Comparison of ENCODE assay signal across 8 cellular contexts in genomic region chr14:67704484-67705089, GRCh38. TPM values are rescaled to one million over a fixed set of nuclear protein-coding genes. Genes with fewer than 3 reads are reported as not detected.
A peak's percentile ranks its signal among the peaks of the same experiment; 100 is the strongest.
DNase-seq lines count a peak whose midpoint lies in the region; ATAC-seq and TF ChIP-seq lines count a peak whose summit lies in the region.

No MANE protein-coding gene starts in this region.

- no peaks in the 10 kb centered on the region for H4K20me1 ChIP-seq in DND-41 (ENCODE audit: insufficient read depth, low read length)

- H3K27me3 ChIP-seq in DND-41 (ENCODE audit: insufficient read depth, low read length, poor library complexity) (no peaks in the 10 kb centered on the region), HL-60 (ENCODE audit: insufficient read depth, poor library complexity, severe bottlenecking) (no peaks in the 10 kb centered on the region), heart left ventricle (no peaks in the 10 kb centered on the region), psoas muscle (ENCODE audit: insufficient read depth in 3 of 3, low read length in 2 of 3) (no peaks in the 10 kb centered on the region)

- H3K79me2 ChIP-seq in DND-41 (ENCODE audit: insufficient read depth, low read length) = no peaks in the 10 kb centered on the region

- H3K4me2 ChIP-seq in DND-41 (ENCODE audit: insufficient read depth, low read length) = no peak overlapping the region

- no peak overlapping the region for H2AFZ ChIP-seq in DND-41 (ENCODE audit: low read depth, low read length)

- H3K27ac ChIP-seq in DND-41 (ENCODE audit: low read length) = no peak overlapping the region
- no peak overlapping the region for H3K27ac ChIP-seq in HL-60 (replicated peaks)
- H3K27ac ChIP-seq in heart left ventricle = no peak overlapping the region
- H3K27ac ChIP-seq in psoas muscle = no peak overlapping the region

- 0% methylated on average over 3 of the region's 3 CpGs for WGBS in heart left ventricle, 4 donors
- 0 to 1% (median 0%) methylated on average over 3 of the region's 3 CpGs for WGBS in psoas muscle, 3 donors

- ATAC-seq in DND-41 (ENCODE audit: insufficient read depth, low read depth) (peak; percentile 88), heart left ventricle (peak; percentile 58 to 85 (median 75)), psoas muscle (peak; percentile 67 to 91 (median 79)), HG03565 (IDR thresholded peaks at IDR 0.05; ENCODE audit: unreplicated experiment) (no peak)

- H3K4me3 ChIP-seq in DND-41 (ENCODE audit: low read depth in 1 of 2, low read length in 2 of 2) = no peak overlapping the region
- H3K4me3 ChIP-seq in HL-60 (replicated peaks; ENCODE audit: insufficient read depth, low read length) = no peak overlapping the region
- no peak overlapping the region for H3K4me3 ChIP-seq in heart left ventricle
- H3K4me3 ChIP-seq in psoas muscle = no peak overlapping the region

- no peak for TF ChIP-seq POLR2A in heart left ventricle (IDR thresholded peaks at IDR 0.05)

- H3K36me3 ChIP-seq in DND-41 (ENCODE audit: insufficient read depth, low read length) (no peaks in the 10 kb centered on the region), heart left ventricle (no peaks in the 10 kb centered on the region), psoas muscle (ENCODE audit: insufficient read depth in 1 of 2, low read depth in 1 of 2) (no peaks in the 10 kb centered on the region)

- no peak overlapping the region for H3K9ac ChIP-seq in DND-41 (ENCODE audit: low read depth, low read length)

- H3K4me1 ChIP-seq in DND-41 (ENCODE audit: insufficient read depth, low read length) (no peaks in the 10 kb centered on the region), heart left ventricle (peaks cover 0 to 6% (median 0%) of the 10 kb centered on the region in 12 donors), psoas muscle (no peaks in the 10 kb centered on the region)

- peaks cover 7% of the 10 kb centered on the region for H3K9me3 ChIP-seq in DND-41 (ENCODE audit: insufficient read depth, low read length, severe bottlenecking)
- peaks cover 0 to 6% (median 0%) of the 10 kb centered on the region in 12 donors for H3K9me3 ChIP-seq in heart left ventricle
- H3K9me3 ChIP-seq in psoas muscle = no peaks in the 10 kb centered on the region

- TF ChIP-seq CTCF in DND-41 (IDR thresholded peaks at IDR 0.05; ENCODE audit: borderline replicate concordance, extremely low read depth, low read length, poor library complexity, severe bottlenecking) (peak; percentile 81), HL-60 (IDR thresholded peaks at IDR 0.05; ENCODE audit: insufficient read depth, low read length) (peak; percentile 24), heart left ventricle (IDR thresholded peaks at IDR 0.05) (peak; percentile 59 to 81 (median 70)), psoas muscle (IDR thresholded peaks at IDR 0.05) (peak; percentile 70)

- DNase-seq in DND-41 = peak; percentile 47
- DNase-seq in HL-60 (ENCODE audit: low read depth in 1 of 2, low spot score in 1 of 2) = peak in 1 of 2 experiments; percentile 16
- DNase-seq in NCI-H69 (lab: John Stamatoyannopoulos, UW) = peak; percentile 82
- DNase-seq in activated gamma-delta T cell treated with anti-CD3 and anti-CD28 coated beads, Interleukin-2, amount 50 U/mL, for 16 hours (ENCODE audit: low read depth) = peak; percentile 1
- DNase-seq in heart left ventricle = no peak
- no peak for DNase-seq in psoas muscle
- DNase-seq in effector CD8-positive, alpha-beta T cell (lab: John Stamatoyannopoulos, UW) = no peak

- intact Hi-C loops in heart left ventricle (cut with DNase I) = loop anchor here (1.0 to 10.0 kb wide), 12 partner anchors 82 to 280 kb away; partner anchors contain the start of gene ARG2 (in 5 of the 10)
- intact Hi-C loops in psoas muscle (cut with DNase I) = loop anchor here (2.0 to 10.0 kb wide), 5 partner anchors 87 to 280 kb away; partner anchors contain the start of gene ARG2 (in 2 of the 2)

RNA-seq across cellular contexts. Expression of gene RDH12, which starts 2.9 kb away (rescaled TPM):
- total RNA-seq in heart left ventricle (not detected), psoas muscle (not detected)
- polyA plus RNA-seq in heart left ventricle (not detected), psoas muscle (under 1 TPM in 1 of 3 donors, not detected in 2; 0.03 TPM)

RNA-seq across cellular contexts. Expression of gene RDH11, which starts 9.0 kb away (rescaled TPM):
- total RNA-seq in heart left ventricle = 10 to 100 TPM; 14.3 to 24.3 (median 17.8) TPM
- polyA plus RNA-seq in heart left ventricle = 10 to 100 TPM; 12.5 to 28.7 TPM
- 10 to 100 TPM in 1 of 4 donors, 1 to 10 TPM in 3; 5.4 to 11.1 (median 7.9) TPM for total RNA-seq in psoas muscle
- polyA plus RNA-seq in psoas muscle = 10 to 100 TPM in 1 of 3 donors, 1 to 10 TPM in 2; 7.7 to 15.6 (median 9.4) TPM

RNA-seq across cellular contexts. Expression of gene VTI1B, which starts 30.2 kb away (rescaled TPM):
- total RNA-seq in heart left ventricle = 100 to 1,000 TPM in 7 of 9 donors, 10 to 100 TPM in 2; 78.5 to 143 (median 128) TPM
- polyA plus RNA-seq in heart left ventricle = 10 to 100 TPM; 79.8 to 99.2 TPM
- total RNA-seq in psoas muscle = 100 to 1,000 TPM in 1 of 4 donors, 10 to 100 TPM in 3; 86.9 to 110 (median 91.5) TPM
- polyA plus RNA-seq in psoas muscle = 10 to 100 TPM; 61.3 to 96.5 (median 72.1) TPM

Comparison
In these comparisons a context has a peak if more than half of its experiments do, and no peak if none do; other contexts are left out.
1. DNase-seq: peak in DND-41 (single experiment), NCI-H69 (single experiment) and activated gamma-delta T cell treated with anti-CD3 and anti-CD28 coated beads, Interleukin-2, amount 50 U/mL, for 16 hours (single experiment); none in heart left ventricle (0 of 5), psoas muscle (0 of 2) and effector CD8-positive, alpha-beta T cell (single experiment).
2. CTCF ChIP-seq: peak in every context shown above with its lines; median percentile 81 in DND-41; 70 in heart left ventricle; 70 in psoas muscle; 24 in HL-60.